Comparison of ENCODE assay signal across 8 cellular contexts in the genomic region with DNA sequence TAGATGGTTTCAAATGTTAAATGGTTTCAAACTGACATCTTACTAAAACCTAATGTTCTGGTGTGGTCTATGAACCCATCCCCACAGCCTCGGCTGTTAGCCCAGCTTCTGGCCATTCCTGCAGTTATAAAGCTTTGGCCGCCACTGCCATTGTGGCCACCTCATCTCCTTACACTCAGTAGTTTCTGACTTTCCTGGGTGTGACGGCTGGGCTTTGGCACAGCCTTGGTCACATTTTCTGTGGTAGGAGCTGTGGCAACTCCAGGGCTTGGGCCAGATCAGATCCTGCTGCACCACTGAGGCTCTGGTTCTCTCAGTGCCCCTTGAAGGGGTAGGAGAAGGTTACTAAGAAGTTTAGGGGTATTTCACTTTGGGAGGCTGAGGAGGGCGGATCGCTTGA.
"Had no signal": no experiment of that assay in that cellular context is flagged by ENCODE, and none has a peak within 500 bp of the region (broad histone marks: within the 10 kb centered on the region; RNA-seq: fewer than 3 reads in every experiment).

No MANE protein-coding gene starts in this region.

- H3K4me3 Mint-ChIP-seq: HFFc6 had no signal

- H3K9me3 Mint-ChIP-seq: HFFc6 had no signal

- H3K27ac ChIP-seq: HL-60 had no signal

- DNase-seq: GOT3, H7, HFFc6, IMR-90 had no signal

- ATAC-seq: HCT116, K562 had no signal

- H3K4me3 ChIP-seq: HAP-1, K562 had no signal

- H3K27ac Mint-ChIP-seq: HFFc6 had no signal

- H3K4me1 ChIP-seq: HAP-1 had no signal

- H3K36me3 ChIP-seq: HAP-1 had no signal

- H3K9me3 ChIP-seq: HAP-1 had no signal

- FAIRE-seq: K562 had no signal
